1 cellular context compared by ENCODE assay signal in genomic region chr9:128298535-128299482, GRCh38.
TF ChIP-seq lines count a peak whose summit lies in the region.

No MANE protein-coding gene starts in this region.

TF ChIP-seq in K562, 482 proteins besides CTCF, POLR2A, EP300 and RAD21 (continues in another document):
- TF ChIP-seq MXI1 (IDR thresholded peaks at IDR 0.05; ENCODE audit: low read depth, low read length) (no peak), BMI1 (IDR thresholded peaks at IDR 0.05; ENCODE audit: low read length) (no peak), ZMIZ1 (IDR thresholded peaks at IDR 0.05; ENCODE audit: low read depth in 2 of 2, low read length in 2 of 2) (peak in 1 of 2 experiments; percentile 81; a peak in 2 of 4 replicates), TOE1 (IDR thresholded peaks at IDR 0.05; ENCODE audit: borderline replicate concordance) (no peak), TOE1 (CRISPR knock-in tag; IDR thresholded peaks at IDR 0.05; ENCODE audit: borderline replicate concordance, low read depth) (no peak), NEUROD1 (IDR thresholded peaks at IDR 0.05; ENCODE audit: borderline replicate concordance, low read depth, low read length, partially characterized antibody) (peak; percentile 64), TBL1XR1 (IDR thresholded peaks at IDR 0.05; ENCODE audit: low read length in 2 of 2) (peak; percentile 52 to 79; a peak in 2 of 4 replicates), FOSL1 (tag; conservative IDR thresholded peaks at IDR 0.05) (peak; percentile 86), TAL1 (IDR thresholded peaks at IDR 0.05) (no peak), ZNF232 (CRISPR knock-in tag; IDR thresholded peaks at IDR 0.05) (no peak), JUN (IDR thresholded peaks at IDR 0.05; ENCODE audit: borderline replicate concordance, low read depth, low read length) (peak; percentile 57; the same call in 1 of the 2 replicates), JUN (CRISPR knock-in tag; IDR thresholded peaks at IDR 0.05; ENCODE audit: borderline replicate concordance) (no peak), SRSF7 (optimal IDR thresholded peaks at IDR 0.05; ENCODE audit: low read depth, low read length) (no peak), RBM17 (IDR thresholded peaks at IDR 0.05; ENCODE audit: borderline replicate concordance, low read depth, low read length) (no peak), ZNF707 (CRISPR knock-in tag; conservative IDR thresholded peaks at IDR 0.05) (0 out of 2 replicates have a peak, but pooled peaks have one; percentile 11), ZNF740 (CRISPR knock-in tag; IDR thresholded peaks at IDR 0.05) (no peak), ZNF740 (tag; IDR thresholded peaks at IDR 0.05) (no peak), MTA1 (IDR thresholded peaks at IDR 0.05; ENCODE audit: borderline replicate concordance) (no peak), ZNF24 (IDR thresholded peaks at IDR 0.05) (no peak), ID3 (CRISPR knock-in tag; IDR thresholded peaks at IDR 0.05) (no peak), ID3 (tag; IDR thresholded peaks at IDR 0.05) (peak; percentile 71; the same call in 1 of the 2 replicates), CHD4 (IDR thresholded peaks at IDR 0.05; ENCODE audit: insufficient read depth, insufficient replicate concordance, low read depth, low read length, poor library complexity, severe bottlenecking) (peak; percentile 40), ZFP36 (IDR thresholded peaks at IDR 0.05; ENCODE audit: low read depth, low read length, partially characterized antibody) (no peak), NCOA4 (IDR thresholded peaks at IDR 0.05; ENCODE audit: partially characterized antibody) (no peak), HMGN3 (IDR thresholded peaks at IDR 0.05; ENCODE audit: borderline replicate concordance, extremely low read depth, insufficient read length, low read depth, low read length) (no peak), ARID3A (IDR thresholded peaks at IDR 0.05; ENCODE audit: borderline replicate concordance, low read depth, low read length) (0 out of 2 replicates have a peak, but pooled peaks have one; percentile 15), KLF6 (CRISPR knock-in tag; IDR thresholded peaks at IDR 0.05; ENCODE audit: borderline replicate concordance) (no peak), HMBOX1 (IDR thresholded peaks at IDR 0.05) (no peak), HMG20A (CRISPR knock-in tag; conservative IDR thresholded peaks at IDR 0.05) (no peak), CGGBP1 (CRISPR knock-in tag; IDR thresholded peaks at IDR 0.05) (no peak), ZNF347 (CRISPR knock-in tag; IDR thresholded peaks at IDR 0.05; ENCODE audit: low read depth) (no peak), NR0B1 (IDR thresholded peaks at IDR 0.05; ENCODE audit: partially characterized antibody) (no peak), POU5F1 (IDR thresholded peaks at IDR 0.05; ENCODE audit: borderline replicate concordance, low read depth, low read length, partially characterized antibody) (no peak), JUND (IDR thresholded peaks at IDR 0.05; ENCODE audit: borderline replicate concordance, low read depth, low read length) (peak; percentile 88), JUND (tag; IDR thresholded peaks at IDR 0.05; ENCODE audit: borderline replicate concordance, low read depth, low read length) (peak; percentile 67; the same call in 1 of the 3 replicates), ESRRA (IDR thresholded peaks at IDR 0.05; ENCODE audit: borderline replicate concordance, low read depth) (no peak), KAT8 (IDR thresholded peaks at IDR 0.05; ENCODE audit: low read depth) (no peak), ZNF445 (CRISPR knock-in tag; IDR thresholded peaks at IDR 0.05; ENCODE audit: low read depth) (no peak), PML (IDR thresholded peaks at IDR 0.05; ENCODE audit: low read length) (peak; percentile 74), ATF4 (CRISPR knock-in tag; IDR thresholded peaks at IDR 0.05) (no peak), CAMTA2 (CRISPR knock-in tag; conservative IDR thresholded peaks at IDR 0.05) (no peak), ZNF3 (CRISPR knock-in tag; IDR thresholded peaks at IDR 0.05) (no peak), CBX1 (IDR thresholded peaks at IDR 0.05; ENCODE audit: low read depth) (no peak), COPS2 (conservative IDR thresholded peaks at IDR 0.05) (no peak), NR1H2 (CRISPR knock-in tag; IDR thresholded peaks at IDR 0.05) (no peak), ZNF586 (CRISPR knock-in tag; conservative IDR thresholded peaks at IDR 0.05) (no peak), ZNF124 (CRISPR knock-in tag; IDR thresholded peaks at IDR 0.05) (no peak), CBX3 (IDR thresholded peaks at IDR 0.05; ENCODE audit: borderline replicate concordance in 1 of 2, low read length in 2 of 2) (peak in 1 of 2 experiments; percentile 88; a peak in 2 of 3 replicates), FOXK2 (conservative IDR thresholded peaks at IDR 0.05 in 1 of 2, IDR thresholded peaks at IDR 0.05 in 1 of 2; ENCODE audit: low read depth in 2 of 2) (no peak), ILK (tag; IDR thresholded peaks at IDR 0.05; ENCODE audit: borderline replicate concordance, low read depth) (no peak), KDM5B (IDR thresholded peaks at IDR 0.05; ENCODE audit: insufficient replicate concordance, low read depth, low read length) (no peak), CREB1 (IDR thresholded peaks at IDR 0.05) (peak; percentile 67), CREB1 (CRISPR knock-in tag; IDR thresholded peaks at IDR 0.05) (no peak), DEAF1 (CRISPR knock-in tag; IDR thresholded peaks at IDR 0.05) (no peak), CTCFL (IDR thresholded peaks at IDR 0.05; ENCODE audit: borderline replicate concordance, insufficient read depth, low read depth, low read length, poor library complexity, severe bottlenecking) (no peak), RCOR1 (IDR thresholded peaks at IDR 0.05; ENCODE audit: borderline replicate concordance in 1 of 2, low read depth in 2 of 2, low read length in 2 of 2) (peak in 1 of 2 experiments; percentile 93; a peak in 2 of 4 replicates), LARP7 (IDR thresholded peaks at IDR 0.05) (no peak), ARID1B (IDR thresholded peaks at IDR 0.05) (no peak), SRF (CRISPR knock-in tag; IDR thresholded peaks at IDR 0.05) (0 out of 4 replicates have a peak, but pooled peaks of 1 of the 2 experiments have one; percentile 7), ETV5 (CRISPR knock-in tag; IDR thresholded peaks at IDR 0.05; ENCODE audit: low read depth) (no peak), TCF15 (CRISPR knock-in tag; IDR thresholded peaks at IDR 0.05) (no peak)
